1 cellular context compared by ENCODE assay signal in the genomic region with DNA sequence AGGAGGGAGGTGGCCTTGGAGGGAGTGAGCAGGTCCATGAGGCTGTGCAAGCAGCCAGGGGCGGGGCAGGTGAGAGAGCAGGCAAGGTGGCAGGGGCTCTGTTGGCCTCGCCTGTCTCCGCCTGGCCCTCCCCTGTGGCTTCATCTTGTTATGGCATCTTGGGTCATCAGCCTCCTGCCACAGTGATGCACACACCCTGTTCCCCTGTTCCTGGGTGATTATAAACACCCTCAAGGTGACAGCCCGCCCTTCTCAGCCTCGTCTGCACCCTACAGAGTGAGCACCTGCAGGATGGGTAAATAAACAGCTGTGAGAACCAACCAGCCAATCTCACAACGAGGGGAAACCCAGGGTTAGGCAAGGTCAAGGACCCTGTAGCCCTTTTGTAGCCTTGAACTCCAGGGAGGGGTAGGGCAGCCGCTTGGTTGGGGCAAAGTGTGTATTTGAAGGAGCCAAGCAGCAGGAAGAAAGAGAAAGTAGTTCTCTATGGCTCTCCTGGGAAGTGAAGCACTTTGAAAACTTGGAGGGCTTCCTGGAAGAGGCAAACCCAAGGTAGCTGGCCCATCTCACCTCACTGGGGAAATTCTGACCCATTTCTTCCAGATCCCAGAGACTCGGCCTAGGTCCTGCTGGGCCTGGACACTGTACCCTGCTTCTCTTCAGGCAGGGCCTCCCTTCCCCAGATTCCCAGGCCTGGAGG.
TF ChIP-seq lines count a peak whose summit lies in the region.

No MANE protein-coding gene starts in this region.

TF ChIP-seq in HepG2, 621 proteins besides CTCF, POLR2A, EP300 and RAD21 (continued from another document and continues in another):
- TF ChIP-seq, protein P1, sequence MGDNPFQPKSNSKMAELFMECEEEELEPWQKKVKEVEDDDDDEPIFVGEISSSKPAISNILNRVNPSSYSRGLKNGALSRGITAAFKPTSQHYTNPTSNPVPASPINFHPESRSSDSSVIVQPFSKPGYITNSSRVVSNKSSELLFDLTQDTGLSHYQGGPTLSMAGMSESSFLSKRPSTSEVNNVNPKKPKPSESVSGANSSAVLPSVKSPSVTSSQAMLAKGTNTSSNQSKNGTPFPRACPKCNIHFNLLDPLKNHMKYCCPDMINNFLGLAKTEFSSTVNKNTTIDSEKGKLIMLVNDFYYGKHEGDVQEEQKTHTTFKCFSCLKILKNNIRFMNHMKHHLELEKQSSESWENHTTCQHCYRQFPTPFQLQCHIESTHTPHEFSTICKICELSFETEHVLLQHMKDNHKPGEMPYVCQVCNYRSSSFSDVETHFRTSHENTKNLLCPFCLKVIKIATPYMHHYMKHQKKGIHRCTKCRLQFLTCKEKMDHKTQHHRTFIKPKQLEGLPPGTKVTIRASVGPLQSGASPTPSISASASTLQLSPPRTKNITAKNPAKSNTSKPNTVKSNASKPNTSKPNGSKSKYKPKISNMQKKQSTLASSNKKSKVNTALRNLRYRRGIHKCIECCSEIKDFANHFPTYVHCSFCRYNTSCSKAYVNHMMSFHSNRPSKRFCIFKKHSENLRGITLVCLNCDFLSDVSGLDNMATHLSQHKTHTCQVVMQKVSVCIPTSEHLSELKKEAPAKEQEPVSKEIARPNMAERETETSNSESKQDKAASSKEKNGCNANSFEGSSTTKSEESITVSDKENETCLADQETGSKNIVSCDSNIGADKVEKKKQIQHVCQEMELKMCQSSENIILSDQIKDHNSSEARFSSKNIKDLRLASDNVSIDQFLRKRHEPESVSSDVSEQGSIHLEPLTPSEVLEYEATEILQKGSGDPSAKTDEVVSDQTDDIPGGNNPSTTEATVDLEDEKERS (CRISPR knock-in tag; IDR thresholded peaks at IDR 0.05), result 0 out of 2 replicates have a peak, but pooled peaks have one; percentile 31
- TF ChIP-seq ZMYM3 (CRISPR knock-in tag; IDR thresholded peaks at IDR 0.05), result peak; percentile 81
- TF ChIP-seq ZNF333 (CRISPR knock-in tag; IDR thresholded peaks at IDR 0.05; ENCODE audit: borderline replicate concordance), result 0 out of 2 replicates have a peak, but pooled peaks have one; percentile 27
- TF ChIP-seq, protein P2, sequence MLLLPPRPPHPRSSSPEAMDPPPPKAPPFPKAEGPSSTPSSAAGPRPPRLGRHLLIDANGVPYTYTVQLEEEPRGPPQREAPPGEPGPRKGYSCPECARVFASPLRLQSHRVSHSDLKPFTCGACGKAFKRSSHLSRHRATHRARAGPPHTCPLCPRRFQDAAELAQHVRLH (CRISPR knock-in tag; IDR thresholded peaks at IDR 0.05; ENCODE audit: borderline replicate concordance, low read depth), result no peak
- TF ChIP-seq MYC (CRISPR knock-in tag; IDR thresholded peaks at IDR 0.05; ENCODE audit: borderline replicate concordance), result 0 out of 2 replicates have a peak, but pooled peaks have one; percentile 28
- TF ChIP-seq SOX13 (IDR thresholded peaks at IDR 0.05), result no peak
- peak in 1 of 2 experiments; percentile 27; a peak in 1 of 4 replicates for TF ChIP-seq SOX13 (CRISPR knock-in tag; conservative IDR thresholded peaks at IDR 0.05 in 1 of 2, IDR thresholded peaks at IDR 0.05 in 1 of 2)
- TF ChIP-seq, protein P3, sequence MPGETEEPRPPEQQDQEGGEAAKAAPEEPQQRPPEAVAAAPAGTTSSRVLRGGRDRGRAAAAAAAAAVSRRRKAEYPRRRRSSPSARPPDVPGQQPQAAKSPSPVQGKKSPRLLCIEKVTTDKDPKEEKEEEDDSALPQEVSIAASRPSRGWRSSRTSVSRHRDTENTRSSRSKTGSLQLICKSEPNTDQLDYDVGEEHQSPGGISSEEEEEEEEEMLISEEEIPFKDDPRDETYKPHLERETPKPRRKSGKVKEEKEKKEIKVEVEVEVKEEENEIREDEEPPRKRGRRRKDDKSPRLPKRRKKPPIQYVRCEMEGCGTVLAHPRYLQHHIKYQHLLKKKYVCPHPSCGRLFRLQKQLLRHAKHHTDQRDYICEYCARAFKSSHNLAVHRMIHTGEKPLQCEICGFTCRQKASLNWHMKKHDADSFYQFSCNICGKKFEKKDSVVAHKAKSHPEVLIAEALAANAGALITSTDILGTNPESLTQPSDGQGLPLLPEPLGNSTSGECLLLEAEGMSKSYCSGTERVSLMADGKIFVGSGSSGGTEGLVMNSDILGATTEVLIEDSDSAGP (CRISPR knock-in tag; IDR thresholded peaks at IDR 0.05; ENCODE audit: borderline replicate concordance), result peak; percentile 36; the same call in 1 of the 2 replicates
- 0 out of 2 replicates have a peak, but pooled peaks have one; percentile 22 for TF ChIP-seq NFYB (CRISPR knock-in tag; IDR thresholded peaks at IDR 0.05)
- no peak for TF ChIP-seq SRY (CRISPR knock-in tag; IDR thresholded peaks at IDR 0.05)
- TF ChIP-seq SKI (IDR thresholded peaks at IDR 0.05; ENCODE audit: partially characterized antibody), result peak; percentile 24
- peak; percentile 9; the same call in 1 of the 2 replicates for TF ChIP-seq FOSL2 (CRISPR knock-in tag; IDR thresholded peaks at IDR 0.05)
- TF ChIP-seq, protein P4, sequence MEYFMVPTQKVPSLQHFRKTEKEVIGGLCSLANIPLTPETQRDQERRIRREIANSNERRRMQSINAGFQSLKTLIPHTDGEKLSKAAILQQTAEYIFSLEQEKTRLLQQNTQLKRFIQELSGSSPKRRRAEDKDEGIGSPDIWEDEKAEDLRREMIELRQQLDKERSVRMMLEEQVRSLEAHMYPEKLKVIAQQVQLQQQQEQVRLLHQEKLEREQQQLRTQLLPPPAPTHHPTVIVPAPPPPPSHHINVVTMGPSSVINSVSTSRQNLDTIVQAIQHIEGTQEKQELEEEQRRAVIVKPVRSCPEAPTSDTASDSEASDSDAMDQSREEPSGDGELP (IDR thresholded peaks at IDR 0.05; ENCODE audit: borderline replicate concordance, low read depth), result peak; percentile 52; the same call in 1 of the 2 replicates
- peak; percentile 92 for TF ChIP-seq RXRA (CRISPR knock-in tag; IDR thresholded peaks at IDR 0.05)
- TF ChIP-seq, protein P5, sequence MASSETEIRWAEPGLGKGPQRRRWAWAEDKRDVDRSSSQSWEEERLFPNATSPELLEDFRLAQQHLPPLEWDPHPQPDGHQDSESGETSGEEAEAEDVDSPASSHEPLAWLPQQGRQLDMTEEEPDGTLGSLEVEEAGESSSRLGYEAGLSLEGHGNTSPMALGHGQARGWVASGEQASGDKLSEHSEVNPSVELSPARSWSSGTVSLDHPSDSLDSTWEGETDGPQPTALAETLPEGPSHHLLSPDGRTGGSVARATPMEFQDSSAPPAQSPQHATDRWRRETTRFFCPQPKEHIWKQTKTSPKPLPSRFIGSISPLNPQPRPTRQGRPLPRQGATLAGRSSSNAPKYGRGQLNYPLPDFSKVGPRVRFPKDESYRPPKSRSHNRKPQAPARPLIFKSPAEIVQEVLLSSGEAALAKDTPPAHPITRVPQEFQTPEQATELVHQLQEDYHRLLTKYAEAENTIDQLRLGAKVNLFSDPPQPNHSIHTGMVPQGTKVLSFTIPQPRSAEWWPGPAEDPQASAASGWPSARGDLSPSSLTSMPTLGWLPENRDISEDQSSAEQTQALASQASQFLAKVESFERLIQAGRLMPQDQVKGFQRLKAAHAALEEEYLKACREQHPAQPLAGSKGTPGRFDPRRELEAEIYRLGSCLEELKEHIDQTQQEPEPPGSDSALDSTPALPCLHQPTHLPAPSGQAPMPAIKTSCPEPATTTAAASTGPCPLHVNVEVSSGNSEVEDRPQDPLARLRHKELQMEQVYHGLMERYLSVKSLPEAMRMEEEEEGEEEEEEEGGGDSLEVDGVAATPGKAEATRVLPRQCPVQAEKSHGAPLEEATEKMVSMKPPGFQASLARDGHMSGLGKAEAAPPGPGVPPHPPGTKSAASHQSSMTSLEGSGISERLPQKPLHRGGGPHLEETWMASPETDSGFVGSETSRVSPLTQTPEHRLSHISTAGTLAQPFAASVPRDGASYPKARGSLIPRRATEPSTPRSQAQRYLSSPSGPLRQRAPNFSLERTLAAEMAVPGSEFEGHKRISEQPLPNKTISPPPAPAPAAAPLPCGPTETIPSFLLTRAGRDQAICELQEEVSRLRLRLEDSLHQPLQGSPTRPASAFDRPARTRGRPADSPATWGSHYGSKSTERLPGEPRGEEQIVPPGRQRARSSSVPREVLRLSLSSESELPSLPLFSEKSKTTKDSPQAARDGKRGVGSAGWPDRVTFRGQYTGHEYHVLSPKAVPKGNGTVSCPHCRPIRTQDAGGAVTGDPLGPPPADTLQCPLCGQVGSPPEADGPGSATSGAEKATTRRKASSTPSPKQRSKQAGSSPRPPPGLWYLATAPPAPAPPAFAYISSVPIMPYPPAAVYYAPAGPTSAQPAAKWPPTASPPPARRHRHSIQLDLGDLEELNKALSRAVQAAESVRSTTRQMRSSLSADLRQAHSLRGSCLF (CRISPR knock-in tag; IDR thresholded peaks at IDR 0.05; ENCODE audit: borderline replicate concordance), result no peak
- TF ChIP-seq TEAD3 (CRISPR knock-in tag; optimal IDR thresholded peaks at IDR 0.05; ENCODE audit: borderline replicate concordance), result no peak
- no peak for TF ChIP-seq FLYWCH1 (CRISPR knock-in tag; IDR thresholded peaks at IDR 0.05)
- peak; percentile 65 for TF ChIP-seq HNF4A (CRISPR knock-in tag; IDR thresholded peaks at IDR 0.05)
- TF ChIP-seq ZNF143 (CRISPR knock-in tag; IDR thresholded peaks at IDR 0.05), result 0 out of 2 replicates have a peak, but pooled peaks have one; percentile 8
- TF ChIP-seq NCOA5 (CRISPR knock-in tag; IDR thresholded peaks at IDR 0.05), result no peak
- TF ChIP-seq TBL1XR1 (IDR thresholded peaks at IDR 0.05; ENCODE audit: borderline replicate concordance, low read length, partially characterized antibody), result peak; percentile 16
- TF ChIP-seq, protein P6, sequence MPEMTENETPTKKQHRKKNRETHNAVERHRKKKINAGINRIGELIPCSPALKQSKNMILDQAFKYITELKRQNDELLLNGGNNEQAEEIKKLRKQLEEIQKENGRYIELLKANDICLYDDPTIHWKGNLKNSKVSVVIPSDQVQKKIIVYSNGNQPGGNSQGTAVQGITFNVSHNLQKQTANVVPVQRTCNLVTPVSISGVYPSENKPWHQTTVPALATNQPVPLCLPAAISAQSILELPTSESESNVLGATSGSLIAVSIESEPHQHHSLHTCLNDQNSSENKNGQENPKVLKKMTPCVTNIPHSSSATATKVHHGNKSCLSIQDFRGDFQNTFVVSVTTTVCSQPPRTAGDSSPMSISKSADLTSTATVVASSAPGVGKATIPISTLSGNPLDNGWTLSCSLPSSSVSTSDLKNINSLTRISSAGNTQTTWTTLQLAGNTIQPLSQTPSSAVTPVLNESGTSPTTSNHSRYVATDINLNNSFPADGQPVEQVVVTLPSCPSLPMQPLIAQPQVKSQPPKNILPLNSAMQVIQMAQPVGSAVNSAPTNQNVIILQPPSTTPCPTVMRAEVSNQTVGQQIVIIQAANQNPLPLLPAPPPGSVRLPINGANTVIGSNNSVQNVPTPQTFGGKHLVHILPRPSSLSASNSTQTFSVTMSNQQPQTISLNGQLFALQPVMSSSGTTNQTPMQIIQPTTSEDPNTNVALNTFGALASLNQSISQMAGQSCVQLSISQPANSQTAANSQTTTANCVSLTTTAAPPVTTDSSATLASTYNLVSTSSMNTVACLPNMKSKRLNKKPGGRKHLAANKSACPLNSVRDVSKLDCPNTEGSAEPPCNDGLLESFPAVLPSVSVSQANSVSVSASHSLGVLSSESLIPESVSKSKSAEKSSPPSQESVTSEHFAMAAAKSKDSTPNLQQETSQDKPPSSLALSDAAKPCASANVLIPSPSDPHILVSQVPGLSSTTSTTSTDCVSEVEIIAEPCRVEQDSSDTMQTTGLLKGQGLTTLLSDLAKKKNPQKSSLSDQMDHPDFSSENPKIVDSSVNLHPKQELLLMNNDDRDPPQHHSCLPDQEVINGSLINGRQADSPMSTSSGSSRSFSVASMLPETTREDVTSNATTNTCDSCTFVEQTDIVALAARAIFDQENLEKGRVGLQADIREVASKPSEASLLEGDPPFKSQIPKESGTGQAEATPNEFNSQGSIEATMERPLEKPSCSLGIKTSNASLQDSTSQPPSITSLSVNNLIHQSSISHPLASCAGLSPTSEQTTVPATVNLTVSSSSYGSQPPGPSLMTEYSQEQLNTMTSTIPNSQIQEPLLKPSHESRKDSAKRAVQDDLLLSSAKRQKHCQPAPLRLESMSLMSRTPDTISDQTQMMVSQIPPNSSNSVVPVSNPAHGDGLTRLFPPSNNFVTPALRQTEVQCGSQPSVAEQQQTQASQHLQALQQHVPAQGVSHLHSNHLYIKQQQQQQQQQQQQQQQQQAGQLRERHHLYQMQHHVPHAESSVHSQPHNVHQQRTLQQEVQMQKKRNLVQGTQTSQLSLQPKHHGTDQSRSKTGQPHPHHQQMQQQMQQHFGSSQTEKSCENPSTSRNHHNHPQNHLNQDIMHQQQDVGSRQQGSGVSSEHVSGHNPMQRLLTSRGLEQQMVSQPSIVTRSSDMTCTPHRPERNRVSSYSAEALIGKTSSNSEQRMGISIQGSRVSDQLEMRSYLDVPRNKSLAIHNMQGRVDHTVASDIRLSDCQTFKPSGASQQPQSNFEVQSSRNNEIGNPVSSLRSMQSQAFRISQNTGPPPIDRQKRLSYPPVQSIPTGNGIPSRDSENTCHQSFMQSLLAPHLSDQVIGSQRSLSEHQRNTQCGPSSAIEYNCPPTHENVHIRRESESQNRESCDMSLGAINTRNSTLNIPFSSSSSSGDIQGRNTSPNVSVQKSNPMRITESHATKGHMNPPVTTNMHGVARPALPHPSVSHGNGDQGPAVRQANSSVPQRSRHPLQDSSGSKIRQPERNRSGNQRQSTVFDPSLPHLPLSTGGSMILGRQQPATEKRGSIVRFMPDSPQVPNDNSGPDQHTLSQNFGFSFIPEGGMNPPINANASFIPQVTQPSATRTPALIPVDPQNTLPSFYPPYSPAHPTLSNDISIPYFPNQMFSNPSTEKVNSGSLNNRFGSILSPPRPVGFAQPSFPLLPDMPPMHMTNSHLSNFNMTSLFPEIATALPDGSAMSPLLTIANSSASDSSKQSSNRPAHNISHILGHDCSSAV (CRISPR knock-in tag; IDR thresholded peaks at IDR 0.05; ENCODE audit: borderline replicate concordance), result no peak
- TF ChIP-seq NR2C2 (CRISPR knock-in tag; IDR thresholded peaks at IDR 0.05; ENCODE audit: borderline replicate concordance), result peak; percentile 20; the same call in 1 of the 2 replicates
- TF ChIP-seq FOXK1 (CRISPR knock-in tag; IDR thresholded peaks at IDR 0.05; ENCODE audit: borderline replicate concordance, low read depth), result peak; percentile 68; the same call in 1 of the 2 replicates
- TF ChIP-seq, protein P7, sequence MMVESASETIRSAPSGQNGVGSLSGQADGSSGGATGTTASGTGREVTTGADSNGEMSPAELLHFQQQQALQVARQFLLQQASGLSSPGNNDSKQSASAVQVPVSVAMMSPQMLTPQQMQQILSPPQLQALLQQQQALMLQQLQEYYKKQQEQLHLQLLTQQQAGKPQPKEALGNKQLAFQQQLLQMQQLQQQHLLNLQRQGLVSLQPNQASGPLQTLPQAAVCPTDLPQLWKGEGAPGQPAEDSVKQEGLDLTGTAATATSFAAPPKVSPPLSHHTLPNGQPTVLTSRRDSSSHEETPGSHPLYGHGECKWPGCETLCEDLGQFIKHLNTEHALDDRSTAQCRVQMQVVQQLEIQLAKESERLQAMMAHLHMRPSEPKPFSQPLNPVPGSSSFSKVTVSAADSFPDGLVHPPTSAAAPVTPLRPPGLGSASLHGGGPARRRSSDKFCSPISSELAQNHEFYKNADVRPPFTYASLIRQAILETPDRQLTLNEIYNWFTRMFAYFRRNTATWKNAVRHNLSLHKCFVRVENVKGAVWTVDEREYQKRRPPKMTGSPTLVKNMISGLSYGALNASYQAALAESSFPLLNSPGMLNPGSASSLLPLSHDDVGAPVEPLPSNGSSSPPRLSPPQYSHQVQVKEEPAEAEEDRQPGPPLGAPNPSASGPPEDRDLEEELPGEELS (CRISPR knock-in tag; IDR thresholded peaks at IDR 0.05), result peak; percentile 53; the same call in 1 of the 2 replicates
- peak; percentile 97 for TF ChIP-seq RARA (CRISPR knock-in tag; IDR thresholded peaks at IDR 0.05)
- TF ChIP-seq BCL6 (CRISPR knock-in tag; IDR thresholded peaks at IDR 0.05), result peak; percentile 59; the same call in 1 of the 2 replicates
- peak; percentile 25; the same call in 1 of the 2 replicates for TF ChIP-seq FOXO1 (CRISPR knock-in tag; IDR thresholded peaks at IDR 0.05)
- no peak for TF ChIP-seq SOX6 (IDR thresholded peaks at IDR 0.05)
- TF ChIP-seq SOX6 (CRISPR knock-in tag; IDR thresholded peaks at IDR 0.05), result peak; percentile 57
- peak; percentile 46 to 91; a peak in 3 of 4 replicates for TF ChIP-seq NR2F1 (CRISPR knock-in tag; IDR thresholded peaks at IDR 0.05)
